15 cellular contexts compared by ENCODE assay signal in genomic region chrY:17277056-17277455, GRCh38.
DNase-seq lines count a peak whose midpoint lies in the region; ATAC-seq and TF ChIP-seq lines count a peak whose summit lies in the region.
"Had no signal": no experiment of that assay in that cellular context is flagged by ENCODE, and none has a peak within 500 bp of the region (broad histone marks: within the 10 kb centered on the region; RNA-seq: fewer than 3 reads in every experiment).

No MANE protein-coding gene starts in this region.

- no peak for TF ChIP-seq CTCF in left lung (IDR thresholded peaks at IDR 0.05)

- H3K27ac ChIP-seq in left lung = no peak overlapping the region
- H3K27ac ChIP-seq: C4-2B had no signal

- no peak overlapping the region for H3K4me3 Mint-ChIP-seq in activated CD4-positive, alpha-beta T cell treated with anti-CD3 and anti-CD28 coated beads, Interleukin-2, amount 10 ng/mL, durations not matched to agents 24 days and 14 days
- H3K4me3 Mint-ChIP-seq in T-helper 2 cell treated with Interferon-gamma antibody and Interleukin-4, amounts not matched to agents 5 μg/mL and 100 μg/mL, for 36 hours = no peak overlapping the region
- H3K4me3 Mint-ChIP-seq: CD4-positive, alpha-beta memory T cell; GM23338 had no signal

- no peaks in the 10 kb centered on the region for H3K36me3 ChIP-seq in left lung
- H3K36me3 ChIP-seq: BE2C had no signal

- no peaks in the 10 kb centered on the region for H3K4me1 Mint-ChIP-seq in activated CD4-positive, alpha-beta T cell treated with anti-CD3 and anti-CD28 coated beads, Interleukin-2, amount 10 ng/mL, durations not matched to agents 24 days and 14 days
- no peaks in the 10 kb centered on the region for H3K4me1 Mint-ChIP-seq in T-helper 2 cell treated with Interferon-gamma antibody and Interleukin-4, amounts not matched to agents 5 μg/mL and 100 μg/mL, for 36 hours (ENCODE audit: low read depth)
- H3K4me1 Mint-ChIP-seq: CD4-positive, alpha-beta memory T cell; GM23338 had no signal

- H3K9me3 Mint-ChIP-seq in activated CD4-positive, alpha-beta T cell treated with anti-CD3 and anti-CD28 coated beads, Interleukin-2, amount 10 ng/mL, durations not matched to agents 24 days and 14 days = no peaks in the 10 kb centered on the region
- peaks cover 3 to 4% of the 10 kb centered on the region in 2 donors for H3K9me3 Mint-ChIP-seq in activated naive CD4-positive, alpha-beta T cell treated with anti-CD3 and anti-CD28 coated beads, Interleukin-2, amount 50 U/mL, for 72 hours
- H3K9me3 Mint-ChIP-seq in T-helper 2 cell treated with Interferon-gamma antibody and Interleukin-4, amounts not matched to agents 5 μg/mL and 100 μg/mL, for 36 hours = no peaks in the 10 kb centered on the region
- H3K9me3 Mint-ChIP-seq: CD4-positive, alpha-beta memory T cell had no signal

- peak; percentile 49 to 66 for ATAC-seq in activated naive CD4-positive, alpha-beta T cell treated with anti-CD3 and anti-CD28 coated beads, Interleukin-2, amount 50 U/mL, for 72 hours
- ATAC-seq in HG03196 (IDR thresholded peaks at IDR 0.05; ENCODE audit: unreplicated experiment) = no peak
- no peak for ATAC-seq in left lung
- ATAC-seq: GM23338 had no signal

- no peaks in the 10 kb centered on the region for H3K27me3 Mint-ChIP-seq in activated CD4-positive, alpha-beta T cell treated with anti-CD3 and anti-CD28 coated beads, Interleukin-2, amount 10 ng/mL, durations not matched to agents 24 days and 14 days
- no peaks in the 10 kb centered on the region for H3K27me3 Mint-ChIP-seq in T-helper 2 cell treated with Interferon-gamma antibody and Interleukin-4, amounts not matched to agents 5 μg/mL and 100 μg/mL, for 36 hours (ENCODE audit: low read depth)
- H3K27me3 Mint-ChIP-seq: CD4-positive, alpha-beta memory T cell had no signal

- no peaks in the 10 kb centered on the region for H3K9me3 ChIP-seq in left lung
- H3K9me3 ChIP-seq: BE2C had no signal

- no peaks in the 10 kb centered on the region for H3K4me1 ChIP-seq in left lung
- H3K4me1 ChIP-seq: BE2C had no signal

- no peak overlapping the region for H3K4me3 ChIP-seq in left lung
- H3K4me3 ChIP-seq: GM23338 had no signal

- no peak overlapping the region for H3K27ac Mint-ChIP-seq in activated CD4-positive, alpha-beta T cell treated with anti-CD3 and anti-CD28 coated beads, Interleukin-2, amount 10 ng/mL, durations not matched to agents 24 days and 14 days
- no peak overlapping the region for H3K27ac Mint-ChIP-seq in activated naive CD4-positive, alpha-beta T cell treated with anti-CD3 and anti-CD28 coated beads, Interleukin-2, amount 50 U/mL, for 72 hours
- no peak overlapping the region for H3K27ac Mint-ChIP-seq in T-helper 2 cell treated with Interferon-gamma antibody and Interleukin-4, amounts not matched to agents 5 μg/mL and 100 μg/mL, for 36 hours
- H3K27ac Mint-ChIP-seq: CD4-positive, alpha-beta memory T cell; GM23338 had no signal

- no peaks in the 10 kb centered on the region for H3K36me3 Mint-ChIP-seq in activated CD4-positive, alpha-beta T cell treated with anti-CD3 and anti-CD28 coated beads, Interleukin-2, amount 10 ng/mL, durations not matched to agents 24 days and 14 days (ENCODE audit: low read depth)
- H3K36me3 Mint-ChIP-seq in activated naive CD4-positive, alpha-beta T cell treated with anti-CD3 and anti-CD28 coated beads, Interleukin-2, amount 50 U/mL, for 72 hours = no peaks in the 10 kb centered on the region
- no peaks in the 10 kb centered on the region for H3K36me3 Mint-ChIP-seq in T-helper 2 cell treated with Interferon-gamma antibody and Interleukin-4, amounts not matched to agents 5 μg/mL and 100 μg/mL, for 36 hours (ENCODE audit: low read depth)
- H3K36me3 Mint-ChIP-seq: CD4-positive, alpha-beta memory T cell had no signal

- no peaks in the 10 kb centered on the region for H3K27me3 ChIP-seq in left lung
- H3K27me3 ChIP-seq: BE2C had no signal

- DNase-seq in activated CD4-positive, alpha-beta T cell treated with anti-CD3 and anti-CD28 coated beads, Interleukin-2, amount 10 ng/mL, durations not matched to agents 24 days and 14 days = peak; percentile 57
- no peak for DNase-seq in activated CD4-positive, alpha-beta T cell treated with anti-CD3 and anti-CD28 coated beads, Interleukin-2, amount 50 U/mL, for 48 hours
- no peak for DNase-seq in activated naive CD4-positive, alpha-beta T cell treated with anti-CD3 and anti-CD28 coated beads, Interleukin-2, amount 50 U/mL, for 72 hours (ENCODE audit: low spot score in 2 of 2)
- no peak for DNase-seq in activated naive CD4-positive, alpha-beta T cell treated with anti-CD3 and anti-CD28 coated beads, Interleukin-2, amount 50 U/mL, for 16 hours
- DNase-seq in T-helper 2 cell treated with Interferon-gamma antibody and Interleukin-4, amounts not matched to agents 5 μg/mL and 100 μg/mL, for 36 hours (ENCODE audit: low spot score) = peak; percentile 3
- DNase-seq in renal cortical epithelial cell (ENCODE audit: low read depth) (peak; percentile 41), left lung (no peak)
- DNase-seq: BE2C; CD4-positive, alpha-beta memory T cell; DMS79; EL; H7 had no signal

- intact Hi-C loops in activated CD4-positive, alpha-beta T cell treated with anti-CD3 and anti-CD28 coated beads, Interleukin-2, amount 10 ng/mL, durations not matched to agents 24 days and 14 days (cut with micrococcal nuclease) = no loop called here
- intact Hi-C loops in left lung (cut with DNase I) = no loop called here

Comparison
In these comparisons a context has a peak if more than half of its experiments do, and no peak if none do; other contexts are left out.
1. DNase-seq: peak in activated CD4-positive, alpha-beta T cell treated with anti-CD3 and anti-CD28 coated beads, Interleukin-2, amount 10 ng/mL, durations not matched to agents 24 days and 14 days (single experiment), T-helper 2 cell treated with Interferon-gamma antibody and Interleukin-4, amounts not matched to agents 5 μg/mL and 100 μg/mL, for 36 hours (single experiment) and renal cortical epithelial cell (single experiment); none in activated CD4-positive, alpha-beta T cell treated with anti-CD3 and anti-CD28 coated beads, Interleukin-2, amount 50 U/mL, for 48 hours (0 of 2), activated naive CD4-positive, alpha-beta T cell treated with anti-CD3 and anti-CD28 coated beads, Interleukin-2, amount 50 U/mL, for 72 hours (0 of 2), activated naive CD4-positive, alpha-beta T cell treated with anti-CD3 and anti-CD28 coated beads, Interleukin-2, amount 50 U/mL, for 16 hours (single experiment) and left lung (0 of 2).
2. ATAC-seq: peak in activated naive CD4-positive, alpha-beta T cell treated with anti-CD3 and anti-CD28 coated beads, Interleukin-2, amount 50 U/mL, for 72 hours (2 of 2); none in HG03196 (single experiment) and left lung (single experiment).